ENCODE assay signal across 15 cellular contexts in genomic region chr20:47720636-47721427, GRCh38.
DNase-seq lines count a peak whose midpoint lies in the region; ATAC-seq and TF ChIP-seq lines count a peak whose summit lies in the region.
"Had no signal": no experiment of that assay in that cellular context is flagged by ENCODE, and none has a peak within 500 bp of the region (broad histone marks: within the 10 kb centered on the region; RNA-seq: fewer than 3 reads in every experiment).

No MANE protein-coding gene starts in this region.

- H3K79me1 ChIP-seq in IMR-90 (ENCODE audit: low read depth in 1 of 2, low read length in 2 of 2): no peaks in the 10 kb centered on the region

- H3K9ac ChIP-seq in IMR-90 (ENCODE audit: low read depth, low read length): no peak overlapping the region
- H3K9ac ChIP-seq: KMS-11 had no signal

- peaks cover 7% of the 10 kb centered on the region; the same call in 1 of the 2 replicates for H3K27me3 ChIP-seq in IMR-90 (ENCODE audit: control insufficient read depth, insufficient read depth, low read length)
- no peaks in the 10 kb centered on the region for H3K27me3 ChIP-seq in tibial artery
- H3K27me3 ChIP-seq: gastrocnemius medialis had no signal

- no peak overlapping the region for H2AFZ ChIP-seq in IMR-90 (replicated peaks; ENCODE audit: low read length, poor library complexity)

- no peak overlapping the region for H3K56ac ChIP-seq in IMR-90 (ENCODE audit: extremely low read depth, insufficient read depth, low read length)

- H4K91ac ChIP-seq in IMR-90 (ENCODE audit: insufficient read depth, low read depth, low read length): no peak overlapping the region

- BruUV-seq in IMR-90 (replicated peaks; lab: Mats Ljungman, UMichigan): no TSS peak

- H2AK9ac ChIP-seq in IMR-90 (replicated peaks; ENCODE audit: low read depth, low read length, poor library complexity): no peak overlapping the region

- no peak overlapping the region for H2BK15ac ChIP-seq in IMR-90 (ENCODE audit: low read depth, low read length)

- intact Hi-C loops in IMR-90 (cut with micrococcal nuclease) (no loop called here), tibial artery (cut with DNase I; ENCODE audit: low total_unique reads) (loop anchor here (10.0 kb wide), 1 partner anchor 1326 kb away; no protein-coding TSS in a partner anchor)

- TF ChIP-seq CTCF in IMR-90 (conservative IDR thresholded peaks at IDR 0.05; ENCODE audit: low read depth, low read length) (no peak), choroid plexus epithelial cell (conservative IDR thresholded peaks at IDR 0.05; ENCODE audit: low read depth, low read length) (no peak), tibial artery (IDR thresholded peaks at IDR 0.05) (no peak)

- no peak overlapping the region for H4K8ac ChIP-seq in IMR-90 (ENCODE audit: low read depth in 2 of 2, low read length in 2 of 2)

- H3K4me3 ChIP-seq in IMR-90 (ENCODE audit: insufficient read depth, low read depth, low read length): no peak overlapping the region
- no peak overlapping the region for H3K4me3 ChIP-seq in choroid plexus epithelial cell (ENCODE audit: low read depth, low read length)
- no peak overlapping the region for H3K4me3 ChIP-seq in tibial artery
- H3K4me3 ChIP-seq: gastrocnemius medialis had no signal

- ATAC-seq in IMR-90 (ENCODE audit: low read depth) (peak; percentile 81), GM21737 (IDR thresholded peaks at IDR 0.05; ENCODE audit: unreplicated experiment) (no peak)
- ATAC-seq: gastrocnemius medialis had no signal

- no peak overlapping the region for H4K5ac ChIP-seq in IMR-90 (ENCODE audit: low read depth, low read length)

- H4K20me1 ChIP-seq in IMR-90 (ENCODE audit: insufficient read depth, low read length): no peaks in the 10 kb centered on the region

- DNase-seq in IMR-90: peak; percentile 12
- DNase-seq in choroid plexus epithelial cell (ENCODE audit: low read depth): peak; percentile 37
- peak; percentile 48 to 61 for DNase-seq in lung microvascular endothelial cell (ENCODE audit: low read depth in 2 of 2)
- DNase-seq in tibial artery: no peak
- no peak for DNase-seq in activated CD4-positive, alpha-beta T cell treated with anti-CD3 and anti-CD28 coated beads, Interleukin-2, amount 50 U/mL, for 1 hour
- no peak for DNase-seq in putamen (ENCODE audit: low spot score)
- DNase-seq: activated CD4-positive, alpha-beta T cell treated with anti-CD3 and anti-CD28 coated beads, Interleukin-2, amount 50 U/mL, for 48 hours; aorta; gastrocnemius medialis; immature natural killer cell; NCI-H146; Right ventricle myocardium superior; T-helper 9 cell had no signal

- H3K36me3 ChIP-seq in IMR-90 (ENCODE audit: control insufficient read depth, insufficient read depth, low read length): no peaks in the 10 kb centered on the region
- no peaks in the 10 kb centered on the region for H3K36me3 ChIP-seq in tibial artery
- H3K36me3 ChIP-seq: gastrocnemius medialis had no signal

- dilution Hi-C loops in IMR-90 (cut with HindIII; ENCODE audit: low sequenced_read_pairs, unreplicated experiment): no loop called here

- H2BK20ac ChIP-seq in IMR-90 (ENCODE audit: low read depth, low read length): no peak overlapping the region

- no peaks in the 10 kb centered on the region for H3K9me3 ChIP-seq in IMR-90 (ENCODE audit: control insufficient read depth, insufficient read depth, low read length)
- H3K9me3 ChIP-seq in tibial artery: no peaks in the 10 kb centered on the region
- H3K9me3 ChIP-seq: gastrocnemius medialis had no signal

- no peak overlapping the region; the same call in 1 of the 2 replicates for H3K18ac ChIP-seq in IMR-90 (ENCODE audit: low read depth, low read length)

- no peak for TF ChIP-seq POLR2A in IMR-90 (IDR thresholded peaks at IDR 0.05; ENCODE audit: low read depth, low read length)

- no peak for TF ChIP-seq RAD21 in IMR-90 (IDR thresholded peaks at IDR 0.05; ENCODE audit: low read length)

- no peak overlapping the region for H3K14ac ChIP-seq in IMR-90 (replicated peaks; ENCODE audit: low read depth, low read length)

- in situ Hi-C loops in IMR-90 (cut with MboI; ENCODE audit: low sequenced_read_pairs): no loop called here

- POLR2A ChIA-PET in IMR-90 (lab: Charles Lee; ENCODE audit: unreplicated experiment): no interaction called here

- H3K27ac ChIP-seq in IMR-90 (ENCODE audit: insufficient read depth, low read length) (peak overlapping the region; percentile 83; the same call in 1 of the 2 replicates), tibial artery (peak overlapping the region; percentile 36 to 48)
- H3K27ac ChIP-seq: gastrocnemius medialis, KMS-11 had no signal

- H2AK5ac ChIP-seq in IMR-90 (ENCODE audit: low read depth, low read length): no peak overlapping the region

- H3K4ac ChIP-seq in IMR-90 (ENCODE audit: low read depth, low read length): no peak overlapping the region

- no peaks in the 10 kb centered on the region for H3K9me1 ChIP-seq in IMR-90 (ENCODE audit: insufficient read depth, low read length)

- no peak overlapping the region for H3K23ac ChIP-seq in IMR-90 (ENCODE audit: low read depth, low read length)

- CTCF ChIA-PET in IMR-90 (lab: Yijun Ruan, JAX): no interaction called here

- H3K4me2 ChIP-seq in IMR-90 (ENCODE audit: low read depth, low read length): peak overlapping the region; percentile 55
- H3K4me2 ChIP-seq: KMS-11 had no signal

- H2BK120ac ChIP-seq in IMR-90 (ENCODE audit: low read depth, low read length): no peak overlapping the region

- WGBS in IMR-90 (ENCODE audit: extremely low coverage in 2 of 2, insufficient read length in 1 of 2), 2 experiments: no CpG with 5 or more reads among the region's 7 CpGs

- H3K4me1 ChIP-seq in IMR-90 (ENCODE audit: control insufficient read depth, insufficient read depth, low read length) (peaks cover 2% of the 10 kb centered on the region; the same call in 1 of the 2 replicates), tibial artery (peaks cover 0 to 21% (median 10%) of the 10 kb centered on the region in 4 donors)
- H3K4me1 ChIP-seq: gastrocnemius medialis had no signal

- H2BK5ac ChIP-seq in IMR-90 (ENCODE audit: low read depth, low read length, poor library complexity, severe bottlenecking): no peak overlapping the region

TF ChIP-seq in IMR-90, 13 proteins besides CTCF, POLR2A, EP300 and RAD21:
- TF ChIP-seq USF2 (IDR thresholded peaks at IDR 0.05; ENCODE audit: low read depth, low read length) (no peak), RCOR1 (IDR thresholded peaks at IDR 0.05; ENCODE audit: insufficient replicate concordance, low read length) (no peak), MXI1 (IDR thresholded peaks at IDR 0.05; ENCODE audit: borderline replicate concordance, low read depth, low read length) (no peak), MAZ (IDR thresholded peaks at IDR 0.05; ENCODE audit: borderline replicate concordance, low read depth, low read length) (no peak), MAFK (IDR thresholded peaks at IDR 0.05; ENCODE audit: low read depth, low read length) (no peak)

Comparison
In these comparisons a context has a peak if more than half of its experiments do, and no peak if none do; other contexts are left out.
1. DNase-seq: peak in IMR-90 (single experiment), choroid plexus epithelial cell (single experiment) and lung microvascular endothelial cell (2 of 2); none in tibial artery (0 of 2), activated CD4-positive, alpha-beta T cell treated with anti-CD3 and anti-CD28 coated beads, Interleukin-2, amount 50 U/mL, for 1 hour (single experiment) and putamen (single experiment).